8 cellular contexts compared by ENCODE assay signal in genomic region chr12:118137148-118137678, GRCh38. TPM values are rescaled to one million over a fixed set of nuclear protein-coding genes. Genes with fewer than 3 reads are reported as not detected.
DNase-seq lines count a peak whose midpoint lies in the region; ATAC-seq and TF ChIP-seq lines count a peak whose summit lies in the region.

No MANE protein-coding gene starts in this region.

- TF ChIP-seq CTCF in GM12864 (IDR thresholded peaks at IDR 0.05; ENCODE audit: low read depth, low read length, missing control alignments) (no peak), fibroblast of villous mesenchyme (IDR thresholded peaks at IDR 0.05; ENCODE audit: insufficient read depth, low read depth, low read length) (no peak), sigmoid colon (IDR thresholded peaks at IDR 0.05) (no peak)

- no peaks in the 10 kb centered on the region for H3K9me3 ChIP-seq in sigmoid colon

- no peak for TF ChIP-seq POLR2A in sigmoid colon (IDR thresholded peaks at IDR 0.05)

- no peaks in the 10 kb centered on the region for H3K27me3 ChIP-seq in sigmoid colon

- CTCF ChIA-PET in T-cell (lab: Charles Lee), result interaction anchor here (0.5 to 1.6 kb wide), 3 partner anchors 12 to 239 kb away, joined by 3 to 6 read pairs (median 6); partner anchors contain the start of gene SUDS3 (in 1 of the 2)

- DNase-seq in GM12864 (ENCODE audit: low read depth), result no peak
- DNase-seq in T-cell, result no peak
- DNase-seq in fibroblast of villous mesenchyme (ENCODE audit: low read depth), result no peak
- no peak for DNase-seq in sigmoid colon
- DNase-seq in stimulated activated CD4-positive, alpha-beta T cell treated with anti-CD3 and anti-CD28 coated beads, Interleukin-15, amount 100 ng/mL, for 24 hours, result no peak
- DNase-seq in activated CD4-positive, alpha-beta T cell treated with anti-CD3 and anti-CD28 coated beads for 4 hours, result no peak
- DNase-seq in HuH-7 (ENCODE audit: low spot score), result no peak

- H3K36me3 ChIP-seq in sigmoid colon, result peaks cover 11 to 45% (median 22%) of the 10 kb centered on the region in 4 donors

- intact Hi-C loops in sigmoid colon (cut with DNase I), result loop anchor here (5.0 kb wide), 3 partner anchors 50 to 240 kb away; partner anchors contain the start of genes RFC5 and SUDS3

- no peaks in the 10 kb centered on the region for H3K27me3 Mint-ChIP-seq in T-cell

- peak overlapping the region; percentile 93 to 98 (median 96) for H3K4me3 Mint-ChIP-seq in T-cell

- no peak for TF ChIP-seq EP300 in sigmoid colon (IDR thresholded peaks at IDR 0.05)

- H3K27ac Mint-ChIP-seq in T-cell, result peak overlapping the region; percentile 67 to 90

- H3K4me1 ChIP-seq in sigmoid colon, result peaks cover 0 to 23% (median 20%) of the 10 kb centered on the region in 4 donors

- H3K9me3 Mint-ChIP-seq in T-cell, result no peaks in the 10 kb centered on the region

- ATAC-seq in T-cell (replicated peaks in 1 of 4), result no peak
- no peak for ATAC-seq in HG03196 (IDR thresholded peaks at IDR 0.05; ENCODE audit: unreplicated experiment)

- peaks cover 19 to 34% (median 28%) of the 10 kb centered on the region in 3 donors for H3K4me1 Mint-ChIP-seq in T-cell

- peak overlapping the region; percentile 97 for H3K4me3 ChIP-seq in GM12864 (ENCODE audit: low read depth, low read length)
- H3K4me3 ChIP-seq in fibroblast of villous mesenchyme (ENCODE audit: low read depth, low read length), result peak overlapping the region; percentile 87
- H3K4me3 ChIP-seq in sigmoid colon, result peak overlapping the region; percentile 89 to 99 (median 93)

- 65 to 80% methylated on average over 10 of the region's 10 CpGs for WGBS in sigmoid colon, 2 donors

- H3K36me3 Mint-ChIP-seq in T-cell, result peaks cover 26% of the 10 kb centered on the region

- peak overlapping the region; percentile 88 to 98 (median 91) for H3K27ac ChIP-seq in sigmoid colon

- POLR2A ChIA-PET in T-cell (lab: Charles Lee), result interaction anchor here in 1 of 2 donors (1.2 kb wide), 1 partner anchor 230 kb away, joined by 4 read pairs; no protein-coding TSS in a partner anchor

RNA-seq across cellular contexts. Expression of gene PEBP1, which starts 1.3 kb away (rescaled TPM):
- total RNA-seq in T-cell (100 to 1,000 TPM in 2 of 5 donors, 10 to 100 TPM in 3; 86.4 to 107 (median 97.3) TPM), fibroblast of villous mesenchyme (155 and 156 TPM in 2 replicates), sigmoid colon (100 to 1,000 TPM; 202 to 339 (median 292) TPM)
- polyA plus RNA-seq in sigmoid colon, result 100 to 1,000 TPM; 215 to 358 (median 242) TPM

RNA-seq across cellular contexts. Expression of gene VSIG10, which starts 33.4 kb away (rescaled TPM):
- 1 to 10 TPM; 1.6 to 4.1 (median 3.2) TPM for total RNA-seq in T-cell
- 21.3 and 22.5 TPM in 2 replicates for total RNA-seq in fibroblast of villous mesenchyme
- total RNA-seq in sigmoid colon, result 10 to 100 TPM; 22.2 to 31.1 (median 23.5) TPM
- polyA plus RNA-seq in sigmoid colon, result 10 to 100 TPM; 28.5 to 59.9 (median 34.2) TPM
